ENCODE assay signal across 1 cellular context in genomic region chr11:29119691-29120328, GRCh38.
A peak's percentile ranks its signal among the peaks of the same experiment; 100 is the strongest.
TF ChIP-seq lines count a peak whose summit lies in the region.

No MANE protein-coding gene starts in this region.

TF ChIP-seq in IMR-90, 13 proteins besides CTCF, POLR2A, EP300 and RAD21:
- TF ChIP-seq CEBPB (IDR thresholded peaks at IDR 0.05; ENCODE audit: low read depth, low read length) (peak; percentile 96), FOS (IDR thresholded peaks at IDR 0.05; ENCODE audit: low read depth, low read length) (peak; percentile 97), NFE2L2 (IDR thresholded peaks at IDR 0.05; ENCODE audit: low read depth, low read length) (peak; percentile 69), SMC3 (IDR thresholded peaks at IDR 0.05; ENCODE audit: low read depth, low read length) (no peak), ELK1 (IDR thresholded peaks at IDR 0.05; ENCODE audit: borderline replicate concordance, low read depth, low read length) (no peak), MXI1 (IDR thresholded peaks at IDR 0.05; ENCODE audit: borderline replicate concordance, low read depth, low read length) (no peak), MAZ (IDR thresholded peaks at IDR 0.05; ENCODE audit: borderline replicate concordance, low read depth, low read length) (no peak), RFX5 (IDR thresholded peaks at IDR 0.05; ENCODE audit: low read depth, low read length) (no peak), BHLHE40 (IDR thresholded peaks at IDR 0.05; ENCODE audit: low read depth, low read length) (peak; percentile 80)
